ENCODE assay signal across 37 cellular contexts in genomic region chrX:12617241-12617640, GRCh38.
"Had no signal": no experiment of that assay in that cellular context is flagged by ENCODE, and none has a peak within 500 bp of the region (broad histone marks: within the 10 kb centered on the region; RNA-seq: fewer than 3 reads in every experiment).

No MANE protein-coding gene starts in this region.

- H3K9me3 ChIP-seq: ascending aorta, body of pancreas had no signal

- H3K4me3 Mint-ChIP-seq: activated CD4-positive, alpha-beta memory T cell treated with anti-CD3 and anti-CD28 coated beads, Interleukin-2, amount 10 ng/mL, durations not matched to agents 7 days and 5 days; activated CD8-positive, alpha-beta memory T cell treated with anti-CD3 and anti-CD28 coated beads, Interleukin-2, amount 10 ng/mL, durations not matched to agents 7 days and 5 days; activated naive CD4-positive, alpha-beta T cell treated with anti-CD3 and anti-CD28 coated beads, Interleukin-2, amount 10 ng/mL, durations not matched to agents 7 days and 5 days; activated naive CD8-positive, alpha-beta T cell treated with anti-CD3 and anti-CD28 coated beads for 36 hours; IgD-negative memory B cell had no signal

- H3K36me3 ChIP-seq: ascending aorta, WERI-Rb-1 had no signal

- H3K27me3 ChIP-seq: ascending aorta, body of pancreas had no signal

- H3K4me3 ChIP-seq: ascending aorta, body of pancreas had no signal

- H3K27me3 Mint-ChIP-seq: activated CD4-positive, alpha-beta memory T cell treated with anti-CD3 and anti-CD28 coated beads, Interleukin-2, amount 10 ng/mL, durations not matched to agents 7 days and 5 days; activated CD8-positive, alpha-beta memory T cell treated with anti-CD3 and anti-CD28 coated beads, Interleukin-2, amount 10 ng/mL, durations not matched to agents 7 days and 5 days; activated naive CD4-positive, alpha-beta T cell treated with anti-CD3 and anti-CD28 coated beads, Interleukin-2, amount 10 ng/mL, durations not matched to agents 7 days and 5 days; activated naive CD8-positive, alpha-beta T cell treated with anti-CD3 and anti-CD28 coated beads for 36 hours had no signal

- H3K27ac ChIP-seq: ascending aorta, body of pancreas, WERI-Rb-1 had no signal

- H3K9me3 Mint-ChIP-seq: activated CD4-positive, alpha-beta memory T cell treated with anti-CD3 and anti-CD28 coated beads, Interleukin-2, amount 10 ng/mL, durations not matched to agents 7 days and 5 days; activated naive CD8-positive, alpha-beta T cell treated with anti-CD3 and anti-CD28 coated beads for 36 hours; IgD-negative memory B cell had no signal

- DNase-seq: activated CD4-positive, alpha-beta memory T cell treated with anti-CD3 and anti-CD28 coated beads, Interleukin-2, amount 10 ng/mL, durations not matched to agents 7 days and 5 days; activated CD4-positive, alpha-beta T cell treated with anti-CD3 and anti-CD28 coated beads for 1 hour; activated CD4-positive, alpha-beta T cell treated with anti-CD3 and anti-CD28 coated beads for 48 hours; activated CD4-positive, CD25-positive, alpha-beta regulatory T cell; activated CD8-positive, alpha-beta memory T cell treated with anti-CD3 and anti-CD28 coated beads for 24 hours; activated CD8-positive, alpha-beta memory T cell treated with anti-CD3 and anti-CD28 coated beads, Interleukin-2, amount 10 ng/mL, durations not matched to agents 7 days and 5 days; activated CD8-positive, alpha-beta memory T cell treated with anti-CD3 and anti-CD28 coated beads, Interleukin-2, amount 50 U/mL, for 48 hours; activated effector memory CD4-positive, alpha-beta T cell treated with Interleukin-2 at 50 U/mL for 16 hours; activated naive CD4-positive, alpha-beta T cell treated with anti-CD3 and anti-CD28 coated beads, Interleukin-2, amount 10 ng/mL, durations not matched to agents 7 days and 5 days; activated naive CD8-positive, alpha-beta T cell treated with anti-CD3 and anti-CD28 coated beads for 36 hours; activated T-cell treated with anti-CD3 and anti-CD28 coated beads, Interleukin-2, amount 50 U/mL, for 48 hours; amygdala; body of pancreas; central memory CD4-positive, alpha-beta T cell; Karpas-422; KBM-7; MM.1S; NCI-H1048; NCI-H1105 treated with DMSO at 0.1 percent for 48 hours; NCI-H1436; NCI-H1694; NCI-H1930; NCI-H2081 treated with DMSO at 0.1 percent for 48 hours; NCI-H226; NCI-H446 treated with DMSO at 0.1 percent for 48 hours; NCI-H524; NCI-H748 treated with DMSO at 0.1 percent for 48 hours; NK-92 treated with Interleukin-12 subunit alpha and Interleukin-12 subunit beta, amount 100 ng/mL, for 24 hours; OCI-M1; Right ventricle myocardium superior; SW 1271; T-helper 1 cell; T-helper 2 cell; T1000; WERI-Rb-1 had no signal

- H3K4me1 ChIP-seq: ascending aorta, body of pancreas had no signal

- H3K27ac Mint-ChIP-seq: activated CD4-positive, alpha-beta memory T cell treated with anti-CD3 and anti-CD28 coated beads, Interleukin-2, amount 10 ng/mL, durations not matched to agents 7 days and 5 days; activated CD8-positive, alpha-beta memory T cell treated with anti-CD3 and anti-CD28 coated beads, Interleukin-2, amount 10 ng/mL, durations not matched to agents 7 days and 5 days; activated naive CD4-positive, alpha-beta T cell treated with anti-CD3 and anti-CD28 coated beads, Interleukin-2, amount 10 ng/mL, durations not matched to agents 7 days and 5 days; activated naive CD8-positive, alpha-beta T cell treated with anti-CD3 and anti-CD28 coated beads for 36 hours; IgD-negative memory B cell had no signal

- H3K4me1 Mint-ChIP-seq: activated CD4-positive, alpha-beta memory T cell treated with anti-CD3 and anti-CD28 coated beads, Interleukin-2, amount 10 ng/mL, durations not matched to agents 7 days and 5 days; activated CD8-positive, alpha-beta memory T cell treated with anti-CD3 and anti-CD28 coated beads, Interleukin-2, amount 10 ng/mL, durations not matched to agents 7 days and 5 days; activated naive CD4-positive, alpha-beta T cell treated with anti-CD3 and anti-CD28 coated beads, Interleukin-2, amount 10 ng/mL, durations not matched to agents 7 days and 5 days; activated naive CD8-positive, alpha-beta T cell treated with anti-CD3 and anti-CD28 coated beads for 36 hours; IgD-negative memory B cell had no signal

- H3K36me3 Mint-ChIP-seq: activated CD8-positive, alpha-beta memory T cell treated with anti-CD3 and anti-CD28 coated beads, Interleukin-2, amount 10 ng/mL, durations not matched to agents 7 days and 5 days; activated naive CD4-positive, alpha-beta T cell treated with anti-CD3 and anti-CD28 coated beads, Interleukin-2, amount 10 ng/mL, durations not matched to agents 7 days and 5 days; activated naive CD8-positive, alpha-beta T cell treated with anti-CD3 and anti-CD28 coated beads for 36 hours; IgD-negative memory B cell had no signal
